ENCODE assay signal across 9 cellular contexts in genomic region chr18:49399003-49399402, GRCh38.
DNase-seq lines count a peak whose midpoint lies in the region; ATAC-seq and TF ChIP-seq lines count a peak whose summit lies in the region.
"Had no signal": no experiment of that assay in that cellular context is flagged by ENCODE, and none has a peak within 500 bp of the region (broad histone marks: within the 10 kb centered on the region; RNA-seq: fewer than 3 reads in every experiment).

No MANE protein-coding gene starts in this region.

- no peak overlapping the region for H3K27ac ChIP-seq in HEK293 (ENCODE audit: extremely low read depth, low read depth, low read length)
- H3K27ac ChIP-seq: body of pancreas had no signal

- H3K4me3 ChIP-seq in HEK293 (ENCODE audit: low read depth, low read length) (no peak overlapping the region), mucosa of descending colon (no peak overlapping the region)
- H3K4me3 ChIP-seq: body of pancreas had no signal

- DNase-seq in GM13977 (ENCODE audit: low spot score): peak; percentile 13
- no peak for DNase-seq in T-helper 17 cell
- DNase-seq in mucosa of descending colon: no peak
- no peak for DNase-seq in T-helper 9 cell
- DNase-seq in Calu3: no peak
- no peak for DNase-seq in SK-N-DZ (ENCODE audit: low spot score)
- no peak for DNase-seq in activated T-cell treated with anti-CD3 and anti-CD28 coated beads for 4 hours

- CTCF ChIA-PET in HEK293 (lab: Yijun Ruan, JAX) (interaction anchor here (0.5 to 1.1 kb wide), 2 partner anchors 13 to 37 kb away, joined by 3 to 4 read pairs; no protein-coding TSS in a partner anchor), Calu3 (lab: Charles Lee) (no interaction called here)

- H3K27ac Mint-ChIP-seq in T-helper 17 cell: peak overlapping the region; percentile 80
- H3K27ac Mint-ChIP-seq in Calu3 (ENCODE audit: unreplicated experiment): no peak overlapping the region

- H3K9me3 ChIP-seq in HEK293 (ENCODE audit: control insufficient read depth, insufficient read depth, low read depth, low read length) (no peaks in the 10 kb centered on the region), T-helper 17 cell (ENCODE audit: control insufficient read depth, low read length, poor library complexity, severe bottlenecking) (no peaks in the 10 kb centered on the region), mucosa of descending colon (no peaks in the 10 kb centered on the region)
- H3K9me3 ChIP-seq: body of pancreas had no signal

- H3K4me3 Mint-ChIP-seq in T-helper 17 cell (peak overlapping the region; percentile 59), Calu3 (ENCODE audit: low read depth, unreplicated experiment) (no peak overlapping the region)

- BruUV-seq in Calu3 (replicated peaks; lab: Mats Ljungman, UMichigan): no TSS peak

- peaks cover 39% of the 10 kb centered on the region for H3K4me1 Mint-ChIP-seq in T-helper 17 cell
- peaks cover 39% of the 10 kb centered on the region for H3K4me1 Mint-ChIP-seq in Calu3 (ENCODE audit: low read depth, unreplicated experiment)

- H3K36me3 ChIP-seq in HEK293 (ENCODE audit: control insufficient read depth in 2 of 2, insufficient read depth in 1 of 2, low read length in 2 of 2) (no peaks in the 10 kb centered on the region), mucosa of descending colon (ENCODE audit: low read depth) (no peaks in the 10 kb centered on the region)

- intact Hi-C loops in mucosa of descending colon (cut with DNase I, micrococcal nuclease): no loop called here
- intact Hi-C loops in Calu3 (cut with micrococcal nuclease; ENCODE audit: unreplicated experiment): no loop called here

- H3K4me1 ChIP-seq in HEK293 (ENCODE audit: control insufficient read depth, insufficient read depth, low read length): 0 out of 2 replicates have a peak, but pooled peaks cover 4% of the 10 kb centered on the region
- H3K4me1 ChIP-seq in mucosa of descending colon (ENCODE audit: low read depth): no peaks in the 10 kb centered on the region

- H3K9me3 Mint-ChIP-seq in Calu3 (ENCODE audit: low read depth, unreplicated experiment): no peaks in the 10 kb centered on the region

- ATAC-seq in T-helper 17 cell (peak; percentile 54), mucosa of descending colon (peak; percentile 54)
- ATAC-seq: body of pancreas had no signal

- no peaks in the 10 kb centered on the region for H3K36me3 Mint-ChIP-seq in T-helper 17 cell (ENCODE audit: low read depth)
- peaks cover 6% of the 10 kb centered on the region for H3K36me3 Mint-ChIP-seq in Calu3 (ENCODE audit: insufficient read depth, unreplicated experiment)

- in situ Hi-C loops in GM13977 (cut with MboI; ENCODE audit: low pct_unique_long_range_greater_than_20kb, low sequenced_read_pairs, unreplicated experiment): no loop called here

- TF ChIP-seq CTCF in GM13977 (IDR thresholded peaks at IDR 0.05; ENCODE audit: extremely low read depth, insufficient read depth, missing control alignments) (no peak), HEK293 (tag by site-specific recombination; IDR thresholded peaks at IDR 0.05) (no peak), mucosa of descending colon (IDR thresholded peaks at IDR 0.05) (no peak), Calu3 (IDR thresholded peaks at IDR 0.05; ENCODE audit: unreplicated experiment) (no peak)

- POLR2A ChIA-PET in HEK293 (lab: Yijun Ruan, JAX): no interaction called here

- H3K27me3 Mint-ChIP-seq in T-helper 17 cell (no peaks in the 10 kb centered on the region), Calu3 (ENCODE audit: unreplicated experiment) (no peaks in the 10 kb centered on the region)

TF ChIP-seq in HEK293, 187 proteins besides CTCF, POLR2A, EP300 and RAD21:
- TF ChIP-seq ZBTB17 (tag by site-specific recombination; IDR thresholded peaks at IDR 0.05) (peak; percentile 46), ZNF16 (tag by site-specific recombination; IDR thresholded peaks at IDR 0.05; ENCODE audit: low read depth) (no peak), HOXC10 (CRISPR knock-in tag; IDR thresholded peaks at IDR 0.05) (no peak)
